In genomic region chr16:1469141-1469540, GRCh38 we compare ENCODE assay signal across 11 cellular contexts. TPM values are rescaled to one million over a fixed set of nuclear protein-coding genes. Genes with fewer than 3 reads are reported as not detected.
"Had no signal": no experiment of that assay in that cellular context is flagged by ENCODE, and none has a peak within 500 bp of the region (broad histone marks: within the 10 kb centered on the region; RNA-seq: fewer than 3 reads in every experiment).

No MANE protein-coding gene starts in this region.

RNA-seq across cellular contexts. Expression of gene PTX4, which starts 19.6 kb away (rescaled TPM):
- total RNA-seq: HepG2, HT1080, IMR-90, LHCN-M2, MCF 10A, Peyer's patch, Right ventricle myocardium inferior, RPMI7951, SJCRH30 had no signal

RNA-seq across cellular contexts. Expression of gene CCDC154, which starts 24.8 kb away (rescaled TPM):
- total RNA-seq: IMR-90, RPMI7951 had no signal

RNA-seq across cellular contexts. Expression of gene PERCC1, which starts 38.3 kb away (rescaled TPM):
- total RNA-seq: HT1080, IMR-90, LHCN-M2, MCF 10A, NCI-H460, PC-9, Peyer's patch, RPMI7951 had no signal
- polyA plus RNA-seq: HepG2, IMR-90 had no signal
